Comparison of ENCODE assay signal across 8 cellular contexts in genomic region chr13:46052314-46053161, GRCh38. TPM values are rescaled to one million over a fixed set of nuclear protein-coding genes. Genes with fewer than 3 reads are reported as not detected.
DNase-seq lines count a peak whose midpoint lies in the region; ATAC-seq and TF ChIP-seq lines count a peak whose summit lies in the region.

ZC3H13 (minus strand) TSS chr13:46052746; CDS start chr13:46045507, 7,239 bp downstream.

- peak within 1 kb of the TSS; percentile 49; the same call in 1 of the 2 replicates for H4K91ac ChIP-seq in IMR-90 (ENCODE audit: insufficient read depth, low read depth, low read length)

- H4K5ac ChIP-seq in IMR-90 (ENCODE audit: low read depth, low read length), result peak within 1 kb of the TSS; percentile 50

- peak within 1 kb of the TSS; percentile 85 for H2AFZ ChIP-seq in IMR-90 (replicated peaks; ENCODE audit: low read length, poor library complexity)
- peak within 1 kb of the TSS; percentile 91 for H2AFZ ChIP-seq in OCI-LY7 (ENCODE audit: low read length)

- H3K27me3 ChIP-seq in IMR-90 (ENCODE audit: control insufficient read depth, insufficient read depth, low read length), result no peaks in the 10 kb centered on the region

- H2AK9ac ChIP-seq in IMR-90 (replicated peaks; ENCODE audit: low read depth, low read length, poor library complexity), result peak within 1 kb of the TSS; percentile 74

- WGBS in IMR-90 (ENCODE audit: extremely low coverage in 2 of 2, insufficient read length in 1 of 2), 2 experiments, result no CpG with 5 or more reads among the region's 57 CpGs

- DNase-seq in DMS114 treated with DMSO at 0.1 percent for 48 hours (lab: John Stamatoyannopoulos, UW; ENCODE audit: unreplicated experiment) (peak; percentile 85), IMR-90 (peak; percentile 96), OCI-LY7 (ENCODE audit: low spot score) (peak; percentile 95), activated T-cell treated with anti-CD3 and anti-CD28 coated beads for 1 hour (ENCODE audit: low read depth) (peak; percentile 87), epidermal melanocyte (ENCODE audit: insufficient read length, low spot score) (peak; percentile 80), middle frontal gyrus (ENCODE audit: extremely low spot score, low spot score) (peak; percentile 95)
- peak; percentile 80 to 86 for DNase-seq in stimulated activated CD8-positive, alpha-beta memory T cell treated with anti-CD3 and anti-CD28 coated beads, Interleukin-2, amount 100 ng/mL, for 48 hours (ENCODE audit: low read depth in 2 of 2)

- no peak within 1 kb of the TSS for H2BK15ac ChIP-seq in IMR-90 (ENCODE audit: low read depth, low read length)

- TF ChIP-seq CTCF in IMR-90 (conservative IDR thresholded peaks at IDR 0.05; ENCODE audit: low read depth, low read length), result peak; percentile 32
- TF ChIP-seq CTCF in OCI-LY7 (conservative IDR thresholded peaks at IDR 0.05; ENCODE audit: low read length), result peak; percentile 54

- no peaks in the 10 kb centered on the region for H3K9me1 ChIP-seq in IMR-90 (ENCODE audit: insufficient read depth, low read length)

- H2BK5ac ChIP-seq in IMR-90 (ENCODE audit: low read depth, low read length, poor library complexity, severe bottlenecking), result peak within 1 kb of the TSS; percentile 64

- intact Hi-C loops in IMR-90 (cut with micrococcal nuclease), result loop anchor here (1.0 to 10.0 kb wide), 2 partner anchors 11 to 278 kb away; no protein-coding TSS in a partner anchor
- intact Hi-C loops in OCI-LY7 (cut with micrococcal nuclease; ENCODE audit: unreplicated experiment), result loop anchor here (1.0 kb wide), 1 partner anchor 130 kb away; the partner anchor contains the start of gene LCP1

- peak within 1 kb of the TSS; percentile 87 for H3K14ac ChIP-seq in IMR-90 (replicated peaks; ENCODE audit: low read depth, low read length)

- dilution Hi-C loops in IMR-90 (cut with HindIII; ENCODE audit: low sequenced_read_pairs, unreplicated experiment), result no loop called here

- TF ChIP-seq POLR2A in IMR-90 (IDR thresholded peaks at IDR 0.05; ENCODE audit: low read depth, low read length), result peak; percentile 83

- no peaks in the 10 kb centered on the region for H3K36me3 ChIP-seq in IMR-90 (ENCODE audit: control insufficient read depth, insufficient read depth, low read length)
- no peaks in the 10 kb centered on the region for H3K36me3 ChIP-seq in OCI-LY7 (ENCODE audit: insufficient read depth, low read length)

- peak within 1 kb of the TSS; percentile 62 for H3K4ac ChIP-seq in IMR-90 (ENCODE audit: low read depth, low read length)

- H3K4me1 ChIP-seq in IMR-90 (ENCODE audit: control insufficient read depth, insufficient read depth, low read length), result no peaks in the 10 kb centered on the region
- H3K4me1 ChIP-seq in OCI-LY7 (ENCODE audit: insufficient read depth, low read length, poor library complexity, severe bottlenecking), result peaks cover 29% of the 10 kb centered on the region

- H3K27ac ChIP-seq in IMR-90 (ENCODE audit: insufficient read depth, low read length) (peak within 1 kb of the TSS; percentile 86), OCI-LY7 (ENCODE audit: low read depth, low read length, poor library complexity, severe bottlenecking) (peak within 1 kb of the TSS; percentile 91)

- peaks cover 5% of the 10 kb centered on the region; the same call in 1 of the 2 replicates for H4K20me1 ChIP-seq in IMR-90 (ENCODE audit: insufficient read depth, low read length)
- peaks cover 22% of the 10 kb centered on the region for H4K20me1 ChIP-seq in OCI-LY7 (ENCODE audit: insufficient read depth, low read length)

- H3K79me1 ChIP-seq in IMR-90 (ENCODE audit: low read depth in 1 of 2, low read length in 2 of 2), result peaks cover 0 to 14% of the 10 kb centered on the region in 2 experiments; a peak in 3 of 4 replicates

- BruUV-seq in IMR-90 (replicated peaks; lab: Mats Ljungman, UMichigan) (no TSS peak), OCI-LY7 (replicated peaks; lab: Mats Ljungman, UMichigan) (no TSS peak)

- POLR2A ChIA-PET in IMR-90 (lab: Charles Lee; ENCODE audit: unreplicated experiment), result interaction anchor here (0.5 to 0.6 kb wide), 2 partner anchors 12 to 227 kb away, joined by 3 read pairs; no protein-coding TSS in a partner anchor
- POLR2A ChIA-PET in OCI-LY7 (lab: Charles Lee), result interaction anchor here (0.5 to 1.0 kb wide), 7 partner anchors 14 to 334 kb away, joined by 3 to 7 read pairs (median 3); no protein-coding TSS in a partner anchor

- peak within 1 kb of the TSS; percentile 88 for H3K23ac ChIP-seq in IMR-90 (ENCODE audit: low read depth, low read length)

- H3K9me2 ChIP-seq in OCI-LY7 (ENCODE audit: insufficient read depth, low read length), result no peaks in the 10 kb centered on the region

- H3K4me3 ChIP-seq in IMR-90 (ENCODE audit: insufficient read depth, low read depth, low read length), result peak within 1 kb of the TSS; percentile 80
- peak within 1 kb of the TSS; percentile 93 for H3K4me3 ChIP-seq in OCI-LY7 (ENCODE audit: low read depth, low read length, poor library complexity, severe bottlenecking)

- in situ Hi-C loops in IMR-90 (cut with MboI; ENCODE audit: low sequenced_read_pairs), result no loop called here

- peak within 1 kb of the TSS; percentile 74 for H3K56ac ChIP-seq in IMR-90 (ENCODE audit: extremely low read depth, insufficient read depth, low read length)

- peak within 1 kb of the TSS; percentile 51 to 77 for H4K8ac ChIP-seq in IMR-90 (ENCODE audit: low read depth in 2 of 2, low read length in 2 of 2)

- no peak within 1 kb of the TSS for H2BK120ac ChIP-seq in IMR-90 (ENCODE audit: low read depth, low read length)

- CTCF ChIA-PET in IMR-90 (lab: Yijun Ruan, JAX), result interaction anchor here (0.9 kb wide), 1 partner anchor 12 kb away, joined by 5 read pairs; no protein-coding TSS in a partner anchor
- CTCF ChIA-PET in OCI-LY7 (lab: Charles Lee; ENCODE audit: unreplicated experiment), result interaction anchor here (0.6 kb wide), 2 partner anchors 490 to 630 kb away, joined by 3 to 6 read pairs; no protein-coding TSS in a partner anchor

- no peak within 1 kb of the TSS; the same call in 1 of the 2 replicates for H3K18ac ChIP-seq in IMR-90 (ENCODE audit: low read depth, low read length)

- H2BK20ac ChIP-seq in IMR-90 (ENCODE audit: low read depth, low read length), result no peak within 1 kb of the TSS

- H3K4me2 ChIP-seq in IMR-90 (ENCODE audit: low read depth, low read length) (peak within 1 kb of the TSS; percentile 99), OCI-LY7 (ENCODE audit: low read length) (peak within 1 kb of the TSS; percentile 90)

- no peak for TF ChIP-seq RAD21 in IMR-90 (IDR thresholded peaks at IDR 0.05; ENCODE audit: low read length)

- ATAC-seq in GM21526 (IDR thresholded peaks at IDR 0.05; ENCODE audit: low FRiP score, unreplicated experiment) (peak; percentile 98), IMR-90 (ENCODE audit: low read depth) (peak; percentile 100)

- H3K9ac ChIP-seq in IMR-90 (ENCODE audit: low read depth, low read length), result peak within 1 kb of the TSS; percentile 99

- H3K79me2 ChIP-seq in OCI-LY7 (ENCODE audit: insufficient read depth, low read depth, low read length), result peaks cover 45% of the 10 kb centered on the region

- no peaks in the 10 kb centered on the region for H3K9me3 ChIP-seq in IMR-90 (ENCODE audit: control insufficient read depth, insufficient read depth, low read length)
- no peaks in the 10 kb centered on the region for H3K9me3 ChIP-seq in OCI-LY7 (ENCODE audit: low read length)

- H2AK5ac ChIP-seq in IMR-90 (ENCODE audit: low read depth, low read length), result no peak within 1 kb of the TSS

TF ChIP-seq in IMR-90, 13 proteins besides CTCF, POLR2A, EP300 and RAD21:
- TF ChIP-seq CHD1 (IDR thresholded peaks at IDR 0.05; ENCODE audit: low read depth, low read length), result no peak
- no peak for TF ChIP-seq USF2 (IDR thresholded peaks at IDR 0.05; ENCODE audit: low read depth, low read length)
- no peak for TF ChIP-seq NFE2L2 (IDR thresholded peaks at IDR 0.05; ENCODE audit: low read depth, low read length)
- TF ChIP-seq MXI1 (IDR thresholded peaks at IDR 0.05; ENCODE audit: borderline replicate concordance, low read depth, low read length), result peak; percentile 86
- 0 out of 2 replicates have a peak, but pooled peaks have one; percentile 14 for TF ChIP-seq BHLHE40 (IDR thresholded peaks at IDR 0.05; ENCODE audit: low read depth, low read length)
- no peak for TF ChIP-seq RCOR1 (IDR thresholded peaks at IDR 0.05; ENCODE audit: insufficient replicate concordance, low read length)
TF ChIP-seq in IMR-90: peak in this region for 2.

RNA-seq across cellular contexts. Expression of gene ZC3H13, which starts in this region (rescaled TPM):
- 10.8 and 16.1 TPM in 2 replicates for total RNA-seq in IMR-90 (2012; rRNA removed)
- polyA plus RNA-seq in IMR-90 (2012; rRNA removed), result 6.3 and 7.7 TPM in 2 replicates
- polyA plus RNA-seq in IMR-90 (2012; cell fraction: cytosol; rRNA removed), result 0.99 and 1.5 TPM in 2 replicates
- polyA plus RNA-seq in IMR-90 (2012; cell fraction: nucleus; rRNA removed; ENCODE audit: low replicate concordance), result 1.6 and 8.0 TPM in 2 replicates
- 27.2 and 28.2 TPM in 2 replicates for total RNA-seq in OCI-LY7 (2014; rRNA removed; shearing (Covaris generic))
- 40.9 and 43.9 TPM in 2 replicates for total RNA-seq in OCI-LY7 (2022)

Comparison
In these comparisons a context has a peak if more than half of its experiments do, and no peak if none do; other contexts are left out.
1. Peak in every context shown above with its lines: DNase-seq, ATAC-seq, H3K4me3 ChIP-seq and H3K27ac ChIP-seq.